Comparison of ENCODE assay signal across 18 cellular contexts in genomic region chr1:113003751-113004690, GRCh38.
"Had no signal": no experiment of that assay in that cellular context is flagged by ENCODE, and none has a peak within 500 bp of the region (broad histone marks: within the 10 kb centered on the region; RNA-seq: fewer than 3 reads in every experiment).

No MANE protein-coding gene starts in this region.

- H3K4me1 ChIP-seq: testis, transverse colon had no signal

- H3K4me3 ChIP-seq: dorsolateral prefrontal cortex, gastroesophageal sphincter, smooth muscle cell, testis, transverse colon had no signal

- H3K9me3 Mint-ChIP-seq: naive thymus-derived CD4-positive, alpha-beta T cell; stimulated activated memory B cell treated with anti-CD40 and anti-IgM and Interleukin-4, amounts not matched to agents 10 μg/mL and 1 μg/mL and 100 μg/mL, for 72 hours; stimulated activated naive CD8-positive, alpha-beta T cell treated with anti-CD3 and anti-CD28 coated beads, Interleukin-15, Interleukin-2, amounts not matched to agents 100 ng/mL and 50 ng/mL, for 24 hours had no signal

- H3K27ac Mint-ChIP-seq: naive thymus-derived CD4-positive, alpha-beta T cell; stimulated activated memory B cell treated with anti-CD40 and anti-IgM and Interleukin-4, amounts not matched to agents 10 μg/mL and 1 μg/mL and 100 μg/mL, for 72 hours; stimulated activated naive CD8-positive, alpha-beta T cell treated with anti-CD3 and anti-CD28 coated beads, Interleukin-15, Interleukin-2, amounts not matched to agents 100 ng/mL and 50 ng/mL, for 24 hours had no signal

- H3K27ac ChIP-seq: gastroesophageal sphincter, testis, transverse colon had no signal

- H3K4me1 Mint-ChIP-seq: stimulated activated memory B cell treated with anti-CD40 and anti-IgM and Interleukin-4, amounts not matched to agents 10 μg/mL and 1 μg/mL and 100 μg/mL, for 72 hours had no signal

- H3K36me3 ChIP-seq: transverse colon had no signal

- H3K4me3 Mint-ChIP-seq: naive thymus-derived CD4-positive, alpha-beta T cell; stimulated activated memory B cell treated with anti-CD40 and anti-IgM and Interleukin-4, amounts not matched to agents 10 μg/mL and 1 μg/mL and 100 μg/mL, for 72 hours; stimulated activated naive CD8-positive, alpha-beta T cell treated with anti-CD3 and anti-CD28 coated beads, Interleukin-15, Interleukin-2, amounts not matched to agents 100 ng/mL and 50 ng/mL, for 24 hours had no signal

- H3K9me3 ChIP-seq: gastroesophageal sphincter, testis, transverse colon had no signal

- ATAC-seq: esophagus mucosa; gastroesophageal sphincter; left cardiac atrium; left ventricle myocardium superior; naive thymus-derived CD4-positive, alpha-beta T cell; right cardiac atrium; stimulated activated memory B cell treated with anti-CD40 and anti-IgM and Interleukin-4, amounts not matched to agents 10 μg/mL and 1 μg/mL and 100 μg/mL, for 72 hours had no signal

- H3K27me3 ChIP-seq: dorsolateral prefrontal cortex, gastroesophageal sphincter, testis, transverse colon had no signal

- H3K27me3 Mint-ChIP-seq: naive thymus-derived CD4-positive, alpha-beta T cell; stimulated activated memory B cell treated with anti-CD40 and anti-IgM and Interleukin-4, amounts not matched to agents 10 μg/mL and 1 μg/mL and 100 μg/mL, for 72 hours; stimulated activated naive CD8-positive, alpha-beta T cell treated with anti-CD3 and anti-CD28 coated beads, Interleukin-15, Interleukin-2, amounts not matched to agents 100 ng/mL and 50 ng/mL, for 24 hours had no signal

- DNase-seq: central memory CD4-positive, alpha-beta T cell; cortex of kidney; dorsolateral prefrontal cortex; effector CD8-positive, alpha-beta T cell; glutamatergic neuron; left cardiac atrium; left ventricle myocardium superior; naive thymus-derived CD4-positive, alpha-beta T cell; posterior cingulate gyrus; right cardiac atrium; stimulated activated CD4-positive, alpha-beta T cell treated with anti-CD3 and anti-CD28 coated beads, Interleukin-4, amount 100 ng/mL, for 1 hour; testis; transverse colon had no signal
